ENCODE assay signal across 11 cellular contexts in genomic region chr4:84750956-84751275, GRCh38.
DNase-seq lines count a peak whose midpoint lies in the region; ATAC-seq and TF ChIP-seq lines count a peak whose summit lies in the region.
"Had no signal": no experiment of that assay in that cellular context is flagged by ENCODE, and none has a peak within 500 bp of the region (broad histone marks: within the 10 kb centered on the region; RNA-seq: fewer than 3 reads in every experiment).

No MANE protein-coding gene starts in this region.

- H3K9me3 ChIP-seq in parathyroid adenoma (ENCODE audit: control insufficient read depth, low read length): no peaks in the 10 kb centered on the region

- H2AFZ ChIP-seq in parathyroid adenoma: no peak overlapping the region

- no peaks in the 10 kb centered on the region for H3K79me2 ChIP-seq in parathyroid adenoma

- H3K4me3 ChIP-seq in parathyroid adenoma (ENCODE audit: low read depth, low read length): no peak overlapping the region
- H3K4me3 ChIP-seq: GM12878 had no signal

- H3K4me2 ChIP-seq in parathyroid adenoma (ENCODE audit: low read length): no peak overlapping the region

- TF ChIP-seq CTCF in VCaP (conservative IDR thresholded peaks at IDR 0.05): no peak
- no peak for TF ChIP-seq CTCF in parathyroid adenoma (IDR thresholded peaks at IDR 0.05)

- no peaks in the 10 kb centered on the region for H3K36me3 ChIP-seq in parathyroid adenoma (ENCODE audit: control insufficient read depth, insufficient read depth, low read length)

- no peaks in the 10 kb centered on the region for H3K27me3 ChIP-seq in parathyroid adenoma (ENCODE audit: control insufficient read depth, insufficient read depth, low read length)

- peak; percentile 35; the same call in 1 of the 3 replicates for ATAC-seq in SK-N-SH treated with all-trans-retinoic acid at 6 μM for 48 hours
- no peak for ATAC-seq in GM21360 (IDR thresholded peaks at IDR 0.05; ENCODE audit: unreplicated experiment)

- no peak overlapping the region for H3K9ac ChIP-seq in parathyroid adenoma

- H3K27ac ChIP-seq in VCaP (peak overlapping the region; percentile 6; the same call in 1 of the 2 replicates), parathyroid adenoma (peak overlapping the region; percentile 62)

- peak in 62 of 76 experiments; percentile 6 to 81 (median 58) for DNase-seq in HUDEP-2 (lab: John Stamatoyannopoulos, UW; ENCODE audit: unreplicated experiment in 76 of 76)
- DNase-seq in stimulated activated CD4-positive, alpha-beta T cell treated with anti-CD3 and anti-CD28 coated beads, Interleukin-2, amount 100 ng/mL, for 24 hours: no peak
- DNase-seq in germinal center (ENCODE audit: low spot score): no peak
- DNase-seq: CD4-positive, alpha-beta T cell; GOT3; H9 had no signal

- peaks cover 7% of the 10 kb centered on the region for H3K4me1 ChIP-seq in parathyroid adenoma

TF ChIP-seq in SK-N-SH treated with all-trans-retinoic acid at 6 μM for 48 hours, 23 proteins besides CTCF, POLR2A, EP300 and RAD21:
- no peak for TF ChIP-seq PATZ1 (CRISPR knock-in tag; IDR thresholded peaks at IDR 0.05; ENCODE audit: borderline replicate concordance)
- TF ChIP-seq RARB (CRISPR knock-in tag; IDR thresholded peaks at IDR 0.05): no peak
- no peak for TF ChIP-seq CSDC2 (CRISPR knock-in tag; IDR thresholded peaks at IDR 0.05)
- no peak for TF ChIP-seq SNAI2 (CRISPR knock-in tag; IDR thresholded peaks at IDR 0.05)
- TF ChIP-seq ZFP30 (CRISPR knock-in tag; IDR thresholded peaks at IDR 0.05): no peak
- TF ChIP-seq CSRNP3 (CRISPR knock-in tag; IDR thresholded peaks at IDR 0.05): no peak
- no peak for TF ChIP-seq CREB5 (CRISPR knock-in tag; IDR thresholded peaks at IDR 0.05; ENCODE audit: low read depth)
- no peak for TF ChIP-seq TOX (CRISPR knock-in tag; IDR thresholded peaks at IDR 0.05; ENCODE audit: borderline replicate concordance)

Comparison
In these comparisons a context has a peak if more than half of its experiments do, and no peak if none do; other contexts are left out.
1. DNase-seq: peak in HUDEP-2 (62 of 76); none in stimulated activated CD4-positive, alpha-beta T cell treated with anti-CD3 and anti-CD28 coated beads, Interleukin-2, amount 100 ng/mL, for 24 hours (0 of 2) and germinal center (single experiment).